1 cellular context compared by ENCODE assay signal in genomic region chr1:187001198-187001904, GRCh38.
TF ChIP-seq lines count a peak whose summit lies in the region.

No MANE protein-coding gene starts in this region.

TF ChIP-seq in endothelial cell of umbilical vein, 7 proteins besides CTCF, POLR2A, EP300 and RAD21 (continued from another document):
- TF ChIP-seq MAX (IDR thresholded peaks at IDR 0.05; ENCODE audit: insufficient read depth, insufficient read length) (no peak), JUN (IDR thresholded peaks at IDR 0.05; ENCODE audit: borderline replicate concordance, insufficient read depth, insufficient read length, low read depth) (peak; percentile 22)
